In genomic region chr7:71016387-71016786, GRCh38 we compare ENCODE assay signal across 18 cellular contexts.
DNase-seq lines count a peak whose midpoint lies in the region; ATAC-seq and TF ChIP-seq lines count a peak whose summit lies in the region.
"Had no signal": no experiment of that assay in that cellular context is flagged by ENCODE, and none has a peak within 500 bp of the region (broad histone marks: within the 10 kb centered on the region; RNA-seq: fewer than 3 reads in every experiment).

No MANE protein-coding gene starts in this region.

- H3K27me3 ChIP-seq in right cardiac atrium (ENCODE audit: control insufficient read depth, insufficient read depth) = no peaks in the 10 kb centered on the region
- H3K27me3 ChIP-seq in right atrium auricular region = no peaks in the 10 kb centered on the region
- no peaks in the 10 kb centered on the region for H3K27me3 ChIP-seq in testis
- H3K27me3 ChIP-seq in hepatocyte = no peaks in the 10 kb centered on the region

- peak; percentile 27 to 58 for ATAC-seq in right cardiac atrium
- ATAC-seq: A549 had no signal

- H3K4me3 ChIP-seq in right cardiac atrium (ENCODE audit: low read length) = no peak overlapping the region
- no peak overlapping the region for H3K4me3 ChIP-seq in right atrium auricular region
- no peak overlapping the region for H3K4me3 ChIP-seq in testis
- no peak overlapping the region for H3K4me3 ChIP-seq in hepatocyte
- H3K4me3 ChIP-seq: A549, HAP-1 had no signal

- DNase-seq in right cardiac atrium = no peak
- no peak for DNase-seq in right atrium auricular region (ENCODE audit: low spot score)
- peak; percentile 58 for DNase-seq in testis
- DNase-seq in hepatic stellate cell (ENCODE audit: low spot score) = no peak
- DNase-seq in hepatocyte (ENCODE audit: low spot score) = no peak
- DNase-seq: 8988T; ACHN; Calu3; CD4-positive, alpha-beta memory T cell; COR-L47; DMS53; DMS79 treated with DMSO at 0.1 percent for 48 hours; GF-D8; GOT3; HFFc6 had no signal

- no peak overlapping the region for H2AFZ ChIP-seq in hepatocyte

- H3K36me3 Mint-ChIP-seq in nephron (ENCODE audit: low read depth) = no peaks in the 10 kb centered on the region
- H3K36me3 Mint-ChIP-seq: CD4-positive, alpha-beta memory T cell had no signal

- H3K9me2 ChIP-seq in hepatocyte (replicated peaks; ENCODE audit: insufficient read depth) = no peaks in the 10 kb centered on the region

- TF ChIP-seq POLR2A in testis (IDR thresholded peaks at IDR 0.05) = no peak

- intact Hi-C loops in right cardiac atrium (cut with DNase I) (no loop called here), testis (cut with DNase I; ENCODE audit: low total_unique reads) (no loop called here)

- H3K9me3 Mint-ChIP-seq in nephron = peaks cover 3% of the 10 kb centered on the region

- no peaks in the 10 kb centered on the region for H3K9me3 ChIP-seq in right cardiac atrium (ENCODE audit: control insufficient read depth, low read length)
- H3K9me3 ChIP-seq in right atrium auricular region = no peaks in the 10 kb centered on the region
- no peaks in the 10 kb centered on the region for H3K9me3 ChIP-seq in testis
- H3K9me3 ChIP-seq in hepatocyte (ENCODE audit: low read depth) = no peaks in the 10 kb centered on the region
- H3K9me3 ChIP-seq: A549, HAP-1 had no signal

- WGBS in right cardiac atrium = 64% methylated on average over 3 of the region's 3 CpGs
- WGBS in testis, 2 donors = 41 to 51% methylated on average over 3 of the region's 3 CpGs
- WGBS in hepatocyte (ENCODE audit: low lambda C conversion rate, missing lambda C conversion rate) = 88% methylated on average over 3 of the region's 3 CpGs

- no peak overlapping the region for H3K4me2 ChIP-seq in hepatocyte
- H3K4me2 ChIP-seq: A549 had no signal

- H3K4me3 Mint-ChIP-seq in nephron = no peak overlapping the region
- H3K4me3 Mint-ChIP-seq: CD4-positive, alpha-beta memory T cell; HFFc6 had no signal

- no peaks in the 10 kb centered on the region for H4K20me1 ChIP-seq in hepatocyte (ENCODE audit: insufficient read depth, poor library complexity, severe bottlenecking)

- H3K27ac Mint-ChIP-seq in nephron = peak overlapping the region in 2 of 3 experiments; percentile 36 to 42
- H3K27ac Mint-ChIP-seq: CD4-positive, alpha-beta memory T cell; HFFc6 had no signal

- H3K27ac ChIP-seq in right cardiac atrium (ENCODE audit: low read length) (no peak overlapping the region), right atrium auricular region (peak overlapping the region in 1 of 2 donors; percentile 24), testis (no peak overlapping the region), hepatocyte (no peak overlapping the region)
- H3K27ac ChIP-seq: A549 had no signal

- H3K27me3 Mint-ChIP-seq in nephron (ENCODE audit: low read depth) = peaks cover 12% of the 10 kb centered on the region
- H3K27me3 Mint-ChIP-seq: CD4-positive, alpha-beta memory T cell had no signal

- peaks cover 44% of the 10 kb centered on the region for H3K4me1 Mint-ChIP-seq in nephron
- H3K4me1 Mint-ChIP-seq: CD4-positive, alpha-beta memory T cell had no signal

- no peaks in the 10 kb centered on the region for H3K4me1 ChIP-seq in right cardiac atrium (ENCODE audit: control insufficient read depth, insufficient read depth, low read length)
- no peaks in the 10 kb centered on the region for H3K4me1 ChIP-seq in right atrium auricular region
- peaks cover 3% of the 10 kb centered on the region for H3K4me1 ChIP-seq in testis
- H3K4me1 ChIP-seq in hepatocyte (ENCODE audit: insufficient read depth) = no peaks in the 10 kb centered on the region
- H3K4me1 ChIP-seq: A549, HAP-1 had no signal

- no peaks in the 10 kb centered on the region for H3K79me2 ChIP-seq in hepatocyte

- H3K36me3 ChIP-seq in right atrium auricular region = no peaks in the 10 kb centered on the region
- H3K36me3 ChIP-seq in testis (ENCODE audit: low read depth, missing control alignments) = no peaks in the 10 kb centered on the region
- H3K36me3 ChIP-seq in hepatocyte (replicated peaks; ENCODE audit: insufficient read depth, low read depth) = no peaks in the 10 kb centered on the region
- H3K36me3 ChIP-seq: HAP-1 had no signal

- TF ChIP-seq CTCF in right atrium auricular region (IDR thresholded peaks at IDR 0.05) (no peak), nephron (IDR thresholded peaks at IDR 0.05; ENCODE audit: unreplicated experiment in 3 of 3) (no peak), testis (IDR thresholded peaks at IDR 0.05) (no peak), hepatocyte (IDR thresholded peaks at IDR 0.05; ENCODE audit: poor library complexity) (no peak)
